ENCODE assay signal across 6 cellular contexts in genomic region chr3:40477671-40478070, GRCh38.
A peak's percentile ranks its signal among the peaks of the same experiment; 100 is the strongest.
DNase-seq lines count a peak whose midpoint lies in the region; ATAC-seq and TF ChIP-seq lines count a peak whose summit lies in the region.

No MANE protein-coding gene starts in this region.

- in situ Hi-C loops in brain microvascular endothelial cell (cut with HindIII; ENCODE audit: low pct_ligation_motif_present, low sequenced_read_pairs) = no loop called here

- H3K27ac Mint-ChIP-seq in nephron progenitor cell = no peak overlapping the region

- H3K36me3 ChIP-seq in brain microvascular endothelial cell (replicated peaks) = peaks cover 3% of the 10 kb centered on the region

- H3K27me3 Mint-ChIP-seq in nephron progenitor cell (ENCODE audit: low read depth, poor library complexity) = peaks cover 27% of the 10 kb centered on the region

- H3K4me1 Mint-ChIP-seq in nephron progenitor cell = peaks cover 15% of the 10 kb centered on the region

- no peaks in the 10 kb centered on the region for H3K9me3 Mint-ChIP-seq in nephron progenitor cell

- DNase-seq in HFF-Myc (ENCODE audit: extremely low read depth, low read depth) (no peak), brain microvascular endothelial cell (no peak), nephron progenitor cell (no peak), NAMALWA (ENCODE audit: low spot score) (no peak)
- no peak for DNase-seq in stimulated activated CD4-positive, alpha-beta T cell treated with anti-CD3 and anti-CD28 coated beads, Interleukin-1b, Interleukin-23, amount 100 ng/mL, for 48 hours

- peak overlapping the region; percentile 79 for H3K4me3 ChIP-seq in HFF-Myc (replicated peaks; ENCODE audit: low read depth, low read length)
- H3K4me3 ChIP-seq in brain microvascular endothelial cell (ENCODE audit: low read depth, low read length) = peak overlapping the region; percentile 89

- H3K27me3 ChIP-seq in brain microvascular endothelial cell (replicated peaks) = no peaks in the 10 kb centered on the region

- TF ChIP-seq CTCF in HFF-Myc (IDR thresholded peaks at IDR 0.05; ENCODE audit: low read depth, low read length, missing control alignments) (no peak), brain microvascular endothelial cell (IDR thresholded peaks at IDR 0.05; ENCODE audit: low read depth, low read length, missing control alignments) (no peak), nephron progenitor cell (IDR thresholded peaks at IDR 0.05) (no peak)

- peaks cover 11% of the 10 kb centered on the region for H3K36me3 Mint-ChIP-seq in nephron progenitor cell (ENCODE audit: low read depth)

- peak overlapping the region; percentile 89 for H3K4me3 Mint-ChIP-seq in nephron progenitor cell

- no peak for ATAC-seq in HG02870 (IDR thresholded peaks at IDR 0.05; ENCODE audit: unreplicated experiment)

- no peak overlapping the region for H3K27ac ChIP-seq in brain microvascular endothelial cell
